ENCODE assay signal across 29 cellular contexts in genomic region chr17:55177914-55178217, GRCh38.
"Had no signal": no experiment of that assay in that cellular context is flagged by ENCODE, and none has a peak within 500 bp of the region (broad histone marks: within the 10 kb centered on the region; RNA-seq: fewer than 3 reads in every experiment).

No MANE protein-coding gene starts in this region.

- DNase-seq: activated B cell treated with CpG ODN at 0.5 μM for 24 hours; activated CD4-positive, alpha-beta memory T cell treated with anti-CD3 and anti-CD28 coated beads for 36 hours; activated CD4-positive, alpha-beta T cell treated with anti-CD3 and anti-CD28 coated beads for 4 hours; activated CD4-positive, alpha-beta T cell treated with anti-CD3 and anti-CD28 coated beads, Interleukin-2, amount 10 ng/mL, durations not matched to agents 24 days and 14 days; activated CD4-positive, alpha-beta T cell treated with anti-CD3 and anti-CD28 coated beads, Interleukin-2, amount 50 U/mL, for 1 hour; activated CD4-positive, alpha-beta T cell treated with anti-CD3 and anti-CD28 coated beads, Interleukin-2, amount 50 U/mL, for 4 hours; activated CD4-positive, CD25-positive, alpha-beta regulatory T cell treated with anti-CD3 and anti-CD28 coated beads, Interleukin-2, amount 50 U/mL, for 72 hours; activated CD8-positive, alpha-beta memory T cell treated with anti-CD3 and anti-CD28 coated beads, Interleukin-2, amount 50 U/mL, for 4 hours; activated CD8-positive, alpha-beta T cell treated with anti-CD3 and anti-CD28 coated beads for 36 hours; activated gamma-delta T cell; activated naive CD4-positive, alpha-beta T cell treated with anti-CD3 and anti-CD28 coated beads, Interleukin-2, amount 10 ng/mL, durations not matched to agents 7 days and 5 days; activated naive CD4-positive, alpha-beta T cell treated with Interleukin-2 at 50 U/mL for 16 hours; activated naive CD8-positive, alpha-beta T cell treated with anti-CD3 and anti-CD28 coated beads, Interleukin-2, amount 10 ng/mL, durations not matched to agents 7 days and 5 days; activated naive CD8-positive, alpha-beta T cell treated with anti-CD3 and anti-CD28 coated beads, Interleukin-2, amount 50 U/mL, for 24 hours; activated T-cell treated with anti-CD3 and anti-CD28 coated beads for 4 hours; activated T-cell treated with anti-CD3 and anti-CD28 coated beads, Interleukin-2, amount 50 U/mL, for 1 hour; activated T-cell treated with anti-CD3 and anti-CD28 coated beads, Interleukin-2, amount 50 U/mL, for 4 hours; activated T-cell treated with anti-CD3 and anti-CD28 coated beads, Interleukin-2, amount 50 U/mL, for 72 hours; aorta; brain microvascular endothelial cell; central memory CD4-positive, alpha-beta T cell; T-helper 1 cell; T-helper 9 cell had no signal

- ATAC-seq: activated CD8-positive, alpha-beta T cell treated with anti-CD3 and anti-CD28 coated beads for 36 hours; activated naive CD8-positive, alpha-beta T cell treated with anti-CD3 and anti-CD28 coated beads, Interleukin-2, amount 50 U/mL, for 24 hours; activated T-cell treated with anti-CD3 and anti-CD28 coated beads, Interleukin-2, amount 50 U/mL, for 4 hours; activated T-cell treated with anti-CD3 and anti-CD28 coated beads, Interleukin-2, amount 50 U/mL, for 72 hours; activated T-helper 17 cell treated with anti-CD3 and anti-CD28 coated beads, Interleukin-2, amount 50 U/mL, for 72 hours; body of pancreas had no signal

- H3K27me3 ChIP-seq: body of pancreas, brain microvascular endothelial cell, breast epithelium had no signal

- H3K36me3 ChIP-seq: brain microvascular endothelial cell, breast epithelium had no signal

- H3K9me3 ChIP-seq: body of pancreas had no signal

- H3K4me1 ChIP-seq: body of pancreas, breast epithelium had no signal

- FAIRE-seq: astrocyte, TTC549 had no signal

- H3K27ac ChIP-seq: body of pancreas, brain microvascular endothelial cell, VCaP had no signal

- H3K4me3 ChIP-seq: body of pancreas, breast epithelium had no signal
